1 cellular context compared by ENCODE assay signal in genomic region chr5:57453728-57454127, GRCh38.
TF ChIP-seq lines count a peak whose summit lies in the region.

No MANE protein-coding gene starts in this region.

TF ChIP-seq in IMR-90, 13 proteins besides CTCF, POLR2A, EP300 and RAD21 (continued from another document):
- no peak for TF ChIP-seq ELK1 (IDR thresholded peaks at IDR 0.05; ENCODE audit: borderline replicate concordance, low read depth, low read length)
